ENCODE assay signal across 14 cellular contexts in genomic region chr13:39159971-39160370, GRCh38.
"Had no signal": no experiment of that assay in that cellular context is flagged by ENCODE, and none has a peak within 500 bp of the region (broad histone marks: within the 10 kb centered on the region; RNA-seq: fewer than 3 reads in every experiment).

No MANE protein-coding gene starts in this region.

- H3K27ac Mint-ChIP-seq: activated T-helper 2 cell treated with anti-CD3 and anti-CD28 coated beads, Interferon-gamma antibody, Interleukin-2, Interleukin-4, amounts not matched to agents 10 μg/mL and 5 μg/mL and 100 μg/mL, durations not matched to agents 14 hours and 24 hours and 36 hours; effector memory CD8-positive, alpha-beta T cell; naive thymus-derived CD4-positive, alpha-beta T cell; stimulated activated naive B cell treated with anti-CD40 and anti-IgM and Interleukin-4, amounts not matched to agents 10 μg/mL and 1 μg/mL and 100 μg/mL, for 72 hours; WTC11 had no signal

- H3K36me3 Mint-ChIP-seq: naive thymus-derived CD4-positive, alpha-beta T cell; stimulated activated naive B cell treated with anti-CD40 and anti-IgM and Interleukin-4, amounts not matched to agents 10 μg/mL and 1 μg/mL and 100 μg/mL, for 72 hours; WTC11 had no signal

- DNase-seq: activated CD8-positive, alpha-beta memory T cell treated with anti-CD3 and anti-CD28 coated beads, Interleukin-2, amount 50 U/mL, for 48 hours; activated naive CD4-positive, alpha-beta T cell; activated T-cell treated with anti-CD3 and anti-CD28 coated beads, Interleukin-2, amount 50 U/mL, for 4 hours; effector memory CD8-positive, alpha-beta T cell; foreskin melanocyte; kidney; naive thymus-derived CD4-positive, alpha-beta T cell; sigmoid colon; stimulated activated naive B cell treated with anti-CD40 and anti-IgM and Interleukin-4, amounts not matched to agents 10 μg/mL and 1 μg/mL and 100 μg/mL, for 72 hours; trophoblast cell; uterus had no signal

- H3K4me1 Mint-ChIP-seq: stimulated activated naive B cell treated with anti-CD40 and anti-IgM and Interleukin-4, amounts not matched to agents 10 μg/mL and 1 μg/mL and 100 μg/mL, for 72 hours; WTC11 had no signal

- H3K9me3 Mint-ChIP-seq: activated T-cell treated with anti-CD3 and anti-CD28 coated beads, Interleukin-2, amount 50 U/mL, for 4 hours; activated T-helper 2 cell treated with anti-CD3 and anti-CD28 coated beads, Interferon-gamma antibody, Interleukin-2, Interleukin-4, amounts not matched to agents 10 μg/mL and 5 μg/mL and 100 μg/mL, durations not matched to agents 14 hours and 24 hours and 36 hours; effector memory CD8-positive, alpha-beta T cell; stimulated activated naive B cell treated with anti-CD40 and anti-IgM and Interleukin-4, amounts not matched to agents 10 μg/mL and 1 μg/mL and 100 μg/mL, for 72 hours had no signal

- H3K4me3 Mint-ChIP-seq: activated T-cell treated with anti-CD3 and anti-CD28 coated beads, Interleukin-2, amount 50 U/mL, for 4 hours; effector memory CD8-positive, alpha-beta T cell; naive thymus-derived CD4-positive, alpha-beta T cell; neural crest cell; stimulated activated naive B cell treated with anti-CD40 and anti-IgM and Interleukin-4, amounts not matched to agents 10 μg/mL and 1 μg/mL and 100 μg/mL, for 72 hours; WTC11 had no signal
